Comparison of ENCODE assay signal across 16 cellular contexts in genomic region chr15:70494529-70494860, GRCh38.
DNase-seq lines count a peak whose midpoint lies in the region; ATAC-seq and TF ChIP-seq lines count a peak whose summit lies in the region.
"Had no signal": no experiment of that assay in that cellular context is flagged by ENCODE, and none has a peak within 500 bp of the region (broad histone marks: within the 10 kb centered on the region; RNA-seq: fewer than 3 reads in every experiment).

No MANE protein-coding gene starts in this region.

- H2AFZ ChIP-seq in hepatocyte: no peak overlapping the region

- no peaks in the 10 kb centered on the region for H3K9me2 ChIP-seq in hepatocyte (replicated peaks; ENCODE audit: insufficient read depth)

- no peaks in the 10 kb centered on the region for H3K36me3 ChIP-seq in WERI-Rb-1
- H3K36me3 ChIP-seq in hepatocyte (replicated peaks; ENCODE audit: insufficient read depth, low read depth): no peaks in the 10 kb centered on the region
- H3K36me3 ChIP-seq in stomach: no peaks in the 10 kb centered on the region
- H3K36me3 ChIP-seq: MG63 had no signal

- H3K27ac ChIP-seq in WERI-Rb-1 (peak overlapping the region; percentile 66), hepatocyte (peak overlapping the region; percentile 90), stomach (peak overlapping the region in 3 of 5 donors; percentile 5 to 62 (median 26))

- no peak for TF ChIP-seq POLR2A in stomach (IDR thresholded peaks at IDR 0.05)

- H3K36me3 Mint-ChIP-seq in activated naive CD4-positive, alpha-beta T cell treated with anti-CD3 and anti-CD28 coated beads for 36 hours (ENCODE audit: low read depth): no peaks in the 10 kb centered on the region
- no peaks in the 10 kb centered on the region for H3K36me3 Mint-ChIP-seq in stimulated activated memory B cell treated with anti-CD40 and anti-IgM and Interleukin-4, amounts not matched to agents 10 μg/mL and 1 μg/mL and 100 μg/mL, for 72 hours

- no peak for TF ChIP-seq EP300 in stomach (IDR thresholded peaks at IDR 0.05)

- WGBS in hepatocyte (ENCODE audit: low lambda C conversion rate, missing lambda C conversion rate): 37% methylated on average over 4 of the region's 4 CpGs
- 66 to 83% (median 75%) methylated on average over 4 of the region's 4 CpGs for WGBS in stomach, 5 donors

- no peak for TF ChIP-seq CTCF in WERI-Rb-1 (IDR thresholded peaks at IDR 0.05; ENCODE audit: low read depth, low read length)
- no peak for TF ChIP-seq CTCF in hepatocyte (IDR thresholded peaks at IDR 0.05; ENCODE audit: poor library complexity)
- TF ChIP-seq CTCF in stomach (IDR thresholded peaks at IDR 0.05): no peak
- no peak for TF ChIP-seq CTCF in GM20000 (IDR thresholded peaks at IDR 0.05; ENCODE audit: extremely low read depth, missing control alignments)

- H3K4me2 ChIP-seq in hepatocyte: peak overlapping the region; percentile 53

- H4K20me1 ChIP-seq in hepatocyte (ENCODE audit: insufficient read depth, poor library complexity, severe bottlenecking): no peaks in the 10 kb centered on the region

- no peak for ATAC-seq in stimulated activated memory B cell treated with anti-CD40 and anti-IgM and Interleukin-4, amounts not matched to agents 10 μg/mL and 1 μg/mL and 100 μg/mL, for 72 hours
- ATAC-seq: left ventricle myocardium superior, sciatic nerve had no signal

- H3K27ac Mint-ChIP-seq in activated naive CD4-positive, alpha-beta T cell treated with anti-CD3 and anti-CD28 coated beads for 36 hours: peak overlapping the region; percentile 16
- no peak overlapping the region for H3K27ac Mint-ChIP-seq in stimulated activated memory B cell treated with anti-CD40 and anti-IgM and Interleukin-4, amounts not matched to agents 10 μg/mL and 1 μg/mL and 100 μg/mL, for 72 hours

- no peaks in the 10 kb centered on the region for H3K27me3 ChIP-seq in WERI-Rb-1 (ENCODE audit: insufficient read depth, low read depth, severe bottlenecking)
- H3K27me3 ChIP-seq in hepatocyte: no peaks in the 10 kb centered on the region
- no peaks in the 10 kb centered on the region for H3K27me3 ChIP-seq in stomach
- H3K27me3 ChIP-seq: MG63 had no signal

- DNase-seq in activated naive CD4-positive, alpha-beta T cell treated with anti-CD3 and anti-CD28 coated beads for 36 hours: no peak
- no peak for DNase-seq in activated naive CD4-positive, alpha-beta T cell treated with anti-CD3 and anti-CD28 coated beads, Interleukin-2, amount 50 U/mL, for 16 hours
- no peak for DNase-seq in WERI-Rb-1
- no peak for DNase-seq in hepatocyte (ENCODE audit: low spot score)
- DNase-seq in stomach: no peak
- no peak for DNase-seq in GM20000 (ENCODE audit: low spot score)
- no peak for DNase-seq in DMS53 (lab: John Stamatoyannopoulos, UW)
- DNase-seq: activated naive CD4-positive, alpha-beta T cell; central memory CD4-positive, alpha-beta T cell; left ventricle myocardium superior; NCI-H774; nephron progenitor cell; SHP77 treated with DMSO at 0.1 percent for 48 hours had no signal

- no peaks in the 10 kb centered on the region for H3K79me2 ChIP-seq in hepatocyte

- no peaks in the 10 kb centered on the region for H3K9me3 Mint-ChIP-seq in activated naive CD4-positive, alpha-beta T cell treated with anti-CD3 and anti-CD28 coated beads for 36 hours
- no peaks in the 10 kb centered on the region for H3K9me3 Mint-ChIP-seq in stimulated activated memory B cell treated with anti-CD40 and anti-IgM and Interleukin-4, amounts not matched to agents 10 μg/mL and 1 μg/mL and 100 μg/mL, for 72 hours
- H3K9me3 Mint-ChIP-seq: nephron progenitor cell had no signal

- H3K4me1 Mint-ChIP-seq in activated naive CD4-positive, alpha-beta T cell treated with anti-CD3 and anti-CD28 coated beads for 36 hours (ENCODE audit: low read depth): peaks cover 60% of the 10 kb centered on the region
- peaks cover 54% of the 10 kb centered on the region for H3K4me1 Mint-ChIP-seq in stimulated activated memory B cell treated with anti-CD40 and anti-IgM and Interleukin-4, amounts not matched to agents 10 μg/mL and 1 μg/mL and 100 μg/mL, for 72 hours

- H3K9me3 ChIP-seq in WERI-Rb-1 (ENCODE audit: severe bottlenecking) (no peaks in the 10 kb centered on the region), hepatocyte (ENCODE audit: low read depth) (no peaks in the 10 kb centered on the region), stomach (no peaks in the 10 kb centered on the region)
- H3K9me3 ChIP-seq: MG63 had no signal

- peak overlapping the region; percentile 0; the same call in 1 of the 2 replicates for H3K4me3 ChIP-seq in WERI-Rb-1 (ENCODE audit: low read depth, low read length)
- no peak overlapping the region for H3K4me3 ChIP-seq in hepatocyte
- H3K4me3 ChIP-seq in stomach: no peak overlapping the region
- H3K4me3 ChIP-seq: MG63 had no signal

- H3K4me1 ChIP-seq in hepatocyte (ENCODE audit: insufficient read depth): peaks cover 40% of the 10 kb centered on the region
- H3K4me1 ChIP-seq in stomach: peaks cover 19 to 60% (median 32%) of the 10 kb centered on the region in 4 donors

- intact Hi-C loops in activated naive CD4-positive, alpha-beta T cell treated with anti-CD3 and anti-CD28 coated beads for 36 hours (cut with micrococcal nuclease): loop anchor here (5.0 kb wide), 2 partner anchors 352 to 917 kb away; no protein-coding TSS in a partner anchor
- intact Hi-C loops in stomach (cut with DNase I; ENCODE audit: low total_unique reads): no loop called here

- H3K27me3 Mint-ChIP-seq in activated naive CD4-positive, alpha-beta T cell treated with anti-CD3 and anti-CD28 coated beads for 36 hours (ENCODE audit: low read depth): peaks cover 1% of the 10 kb centered on the region
- no peaks in the 10 kb centered on the region for H3K27me3 Mint-ChIP-seq in stimulated activated memory B cell treated with anti-CD40 and anti-IgM and Interleukin-4, amounts not matched to agents 10 μg/mL and 1 μg/mL and 100 μg/mL, for 72 hours

- CTCF ChIA-PET in activated naive CD4-positive, alpha-beta T cell treated with anti-CD3 and anti-CD28 coated beads for 36 hours (lab: Charles Lee): no interaction called here

- H3K4me3 Mint-ChIP-seq in activated naive CD4-positive, alpha-beta T cell treated with anti-CD3 and anti-CD28 coated beads for 36 hours: no peak overlapping the region
- H3K4me3 Mint-ChIP-seq in stimulated activated memory B cell treated with anti-CD40 and anti-IgM and Interleukin-4, amounts not matched to agents 10 μg/mL and 1 μg/mL and 100 μg/mL, for 72 hours: no peak overlapping the region

Comparison
In these comparisons a context has a peak if more than half of its experiments do, and no peak if none do; other contexts are left out.
1. H3K27ac ChIP-seq: peak in every context shown above with its lines; median percentile 90 in hepatocyte; 66 in WERI-Rb-1; 26 in stomach.